Comparison of ENCODE assay signal across 1 cellular context in the genomic region with DNA sequence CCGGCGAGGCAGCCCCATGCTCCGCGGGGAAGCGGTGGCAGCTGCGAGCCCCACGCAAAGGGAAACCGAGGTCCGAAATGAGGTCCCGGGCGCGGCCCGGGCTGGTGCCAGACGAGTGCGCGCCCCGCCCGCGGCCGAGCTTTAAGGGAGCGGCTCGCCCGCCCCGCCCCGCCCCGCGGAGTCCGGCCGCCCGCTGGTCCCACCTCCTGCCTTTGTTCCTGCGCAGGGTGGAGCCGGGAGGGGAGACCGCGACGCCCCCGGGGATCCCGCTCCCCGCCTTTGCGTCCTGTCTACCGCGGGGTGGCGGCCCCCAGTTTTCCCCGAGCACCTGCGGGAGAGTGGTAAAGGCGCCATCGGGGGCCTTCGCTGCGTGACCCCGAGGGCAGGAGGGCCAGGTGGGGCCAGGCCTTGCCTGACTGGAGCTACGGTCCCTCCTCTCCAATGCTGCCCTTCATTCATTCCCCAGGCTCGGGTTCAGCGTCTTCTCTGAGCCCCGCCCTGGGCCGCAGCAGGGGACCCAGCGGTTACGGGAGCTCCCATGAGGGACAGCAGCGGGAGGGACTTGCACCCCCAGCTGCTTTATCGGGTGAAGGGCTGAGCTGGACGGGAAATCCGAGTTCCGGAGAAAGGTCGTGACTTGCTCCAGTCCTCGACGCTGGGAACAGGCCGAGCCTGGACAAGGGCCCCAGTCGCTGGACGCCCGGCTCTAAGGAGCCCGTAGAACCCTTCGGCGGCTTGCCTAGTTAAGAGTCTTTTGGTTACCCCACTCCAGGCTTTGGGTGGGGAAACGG.
TF ChIP-seq lines count a peak whose summit lies in the region.

HES2 (minus strand) TSS at position 117 of the 791 bp plus-strand sequence; CDS start at position 18, 99 bp downstream.

TF ChIP-seq in K562, 482 proteins besides CTCF, POLR2A, EP300 and RAD21 (continued from another document and continues in another):
- TF ChIP-seq, protein P1, sequence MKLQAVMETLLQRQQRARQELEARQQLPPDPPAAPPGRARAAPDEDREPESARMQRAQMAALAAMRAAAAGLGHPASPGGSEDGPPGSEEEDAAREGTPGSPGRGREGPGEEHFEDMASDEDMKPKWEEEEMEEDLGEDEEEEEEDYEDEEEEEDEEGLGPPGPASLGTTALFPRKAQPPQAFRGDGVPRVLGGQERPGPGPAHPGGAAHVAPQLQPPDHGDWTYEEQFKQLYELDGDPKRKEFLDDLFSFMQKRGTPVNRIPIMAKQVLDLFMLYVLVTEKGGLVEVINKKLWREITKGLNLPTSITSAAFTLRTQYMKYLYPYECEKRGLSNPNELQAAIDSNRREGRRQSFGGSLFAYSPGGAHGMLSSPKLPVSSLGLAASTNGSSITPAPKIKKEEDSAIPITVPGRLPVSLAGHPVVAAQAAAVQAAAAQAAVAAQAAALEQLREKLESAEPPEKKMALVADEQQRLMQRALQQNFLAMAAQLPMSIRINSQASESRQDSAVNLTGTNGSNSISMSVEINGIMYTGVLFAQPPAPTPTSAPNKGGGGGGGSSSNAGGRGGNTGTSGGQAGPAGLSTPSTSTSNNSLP (IDR thresholded peaks at IDR 0.05; ENCODE audit: borderline replicate concordance, low read depth, low read length) = no peak
- TF ChIP-seq HMGN3 (IDR thresholded peaks at IDR 0.05; ENCODE audit: borderline replicate concordance, extremely low read depth, insufficient read length, low read depth, low read length) = peak; percentile 11
- no peak for TF ChIP-seq MAFG (tag; conservative IDR thresholded peaks at IDR 0.05)
- TF ChIP-seq ZNF75A (CRISPR knock-in tag; IDR thresholded peaks at IDR 0.05) = no peak
- TF ChIP-seq, protein P2, sequence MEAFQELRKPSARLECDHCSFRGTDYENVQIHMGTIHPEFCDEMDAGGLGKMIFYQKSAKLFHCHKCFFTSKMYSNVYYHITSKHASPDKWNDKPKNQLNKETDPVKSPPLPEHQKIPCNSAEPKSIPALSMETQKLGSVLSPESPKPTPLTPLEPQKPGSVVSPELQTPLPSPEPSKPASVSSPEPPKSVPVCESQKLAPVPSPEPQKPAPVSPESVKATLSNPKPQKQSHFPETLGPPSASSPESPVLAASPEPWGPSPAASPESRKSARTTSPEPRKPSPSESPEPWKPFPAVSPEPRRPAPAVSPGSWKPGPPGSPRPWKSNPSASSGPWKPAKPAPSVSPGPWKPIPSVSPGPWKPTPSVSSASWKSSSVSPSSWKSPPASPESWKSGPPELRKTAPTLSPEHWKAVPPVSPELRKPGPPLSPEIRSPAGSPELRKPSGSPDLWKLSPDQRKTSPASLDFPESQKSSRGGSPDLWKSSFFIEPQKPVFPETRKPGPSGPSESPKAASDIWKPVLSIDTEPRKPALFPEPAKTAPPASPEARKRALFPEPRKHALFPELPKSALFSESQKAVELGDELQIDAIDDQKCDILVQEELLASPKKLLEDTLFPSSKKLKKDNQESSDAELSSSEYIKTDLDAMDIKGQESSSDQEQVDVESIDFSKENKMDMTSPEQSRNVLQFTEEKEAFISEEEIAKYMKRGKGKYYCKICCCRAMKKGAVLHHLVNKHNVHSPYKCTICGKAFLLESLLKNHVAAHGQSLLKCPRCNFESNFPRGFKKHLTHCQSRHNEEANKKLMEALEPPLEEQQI (IDR thresholded peaks at IDR 0.05) = no peak
- no peak for TF ChIP-seq ZNF561 (CRISPR knock-in tag; conservative IDR thresholded peaks at IDR 0.05)
- 0 out of 2 replicates have a peak, but pooled peaks have one; percentile 56 for TF ChIP-seq NR1H2 (CRISPR knock-in tag; IDR thresholded peaks at IDR 0.05)
- TF ChIP-seq SNIP1 (IDR thresholded peaks at IDR 0.05; ENCODE audit: low read depth) = no peak
- 0 out of 2 replicates have a peak, but pooled peaks have one; percentile 12 for TF ChIP-seq ZBTB33 (CRISPR knock-in tag; IDR thresholded peaks at IDR 0.05)
- peak; percentile 27 for TF ChIP-seq RBBP5 (IDR thresholded peaks at IDR 0.05; ENCODE audit: borderline replicate concordance, insufficient read depth, low read length, poor library complexity, severe bottlenecking)
- no peak for TF ChIP-seq CAMTA2 (CRISPR knock-in tag; conservative IDR thresholded peaks at IDR 0.05)
- TF ChIP-seq GABPB2 (CRISPR knock-in tag; conservative IDR thresholded peaks at IDR 0.05) = no peak
- TF ChIP-seq HDGF (IDR thresholded peaks at IDR 0.05) = no peak
- TF ChIP-seq HEY1 (CRISPR knock-in tag; IDR thresholded peaks at IDR 0.05; ENCODE audit: borderline replicate concordance) = no peak
- TF ChIP-seq HLTF (IDR thresholded peaks at IDR 0.05) = no peak
- TF ChIP-seq, protein P3, sequence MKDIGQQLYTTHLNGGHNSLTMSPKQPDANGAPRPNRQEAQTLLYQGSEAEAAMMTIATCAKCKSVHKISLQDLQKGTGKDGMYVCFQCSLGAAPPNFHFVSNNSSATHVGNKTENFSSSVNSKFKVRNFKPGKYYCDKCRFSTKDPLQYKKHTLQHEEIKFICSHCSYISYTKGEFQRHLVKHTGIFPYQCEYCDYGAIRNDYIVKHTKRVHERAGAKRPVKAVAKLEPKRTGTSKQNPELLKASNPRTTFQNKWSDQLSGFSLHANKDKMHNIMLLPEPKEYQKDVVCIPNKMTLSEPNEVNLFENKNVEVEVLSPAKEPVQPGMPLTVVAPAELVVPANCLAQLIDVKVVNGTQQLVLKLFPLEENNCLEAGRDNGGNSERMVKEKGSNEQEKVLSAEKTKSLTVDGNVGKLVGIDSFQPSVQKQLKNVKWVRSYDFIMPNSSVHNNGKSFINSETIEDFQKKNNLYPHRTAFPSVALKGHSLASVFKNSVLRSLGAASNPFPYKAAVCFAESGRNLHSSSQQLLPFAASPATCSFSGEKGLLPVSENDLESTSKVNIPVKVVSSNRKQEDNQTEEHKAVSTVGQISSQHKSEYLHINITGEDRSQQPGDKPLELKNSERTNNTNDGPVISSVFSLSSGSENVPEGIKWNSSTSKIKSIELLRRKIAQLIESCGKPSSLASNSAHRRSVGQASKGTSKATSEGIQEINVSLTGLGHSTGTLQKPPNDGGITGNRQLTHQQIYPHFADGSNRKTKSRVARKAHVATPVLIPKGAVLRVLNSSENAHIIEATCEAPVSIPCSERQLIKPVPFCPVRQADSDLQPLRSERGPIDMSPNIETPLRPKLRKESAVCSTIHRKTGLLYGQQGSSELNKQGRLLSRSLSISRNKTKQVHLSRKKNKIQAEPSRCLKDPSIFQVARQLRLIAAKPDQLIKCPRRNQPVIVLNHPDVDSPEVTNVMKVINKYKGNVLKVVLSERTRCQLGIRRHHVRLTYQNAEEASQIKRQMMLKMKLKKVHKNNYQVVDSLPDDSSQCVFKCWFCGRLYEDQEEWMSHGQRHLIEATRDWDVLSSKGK (CRISPR knock-in tag; IDR thresholded peaks at IDR 0.05) = no peak
- no peak for TF ChIP-seq SUPT5H (IDR thresholded peaks at IDR 0.05)
- no peak for TF ChIP-seq ZBTB8A (IDR thresholded peaks at IDR 0.05; ENCODE audit: partially characterized antibody)
- TF ChIP-seq XRCC5 (IDR thresholded peaks at IDR 0.05; ENCODE audit: low read depth, low read length) = no peak
- no peak for TF ChIP-seq ZNF121 (CRISPR knock-in tag; conservative IDR thresholded peaks at IDR 0.05)
- TF ChIP-seq ZNF354B (CRISPR knock-in tag; IDR thresholded peaks at IDR 0.05) = no peak
- no peak for TF ChIP-seq EGR1 (conservative IDR thresholded peaks at IDR 0.05)
- TF ChIP-seq WHSC1 (IDR thresholded peaks at IDR 0.05; ENCODE audit: low read length) = no peak
- TF ChIP-seq NRF1 (conservative IDR thresholded peaks at IDR 0.05 in 1 of 2, IDR thresholded peaks at IDR 0.05 in 1 of 2) = peak; percentile 78
- TF ChIP-seq TEAD2 (tag; IDR thresholded peaks at IDR 0.05) = no peak
- no peak for TF ChIP-seq CBFA2T2 (conservative IDR thresholded peaks at IDR 0.05)
- TF ChIP-seq TAL1 (IDR thresholded peaks at IDR 0.05) = no peak
- TF ChIP-seq FOXM1 (IDR thresholded peaks at IDR 0.05; ENCODE audit: low read depth) = no peak
- TF ChIP-seq FOXM1 (CRISPR knock-in tag; IDR thresholded peaks at IDR 0.05; ENCODE audit: low read depth) = peak; percentile 29; the same call in 1 of the 2 replicates
- no peak for TF ChIP-seq ZNF77 (CRISPR knock-in tag; IDR thresholded peaks at IDR 0.05)
- TF ChIP-seq, protein P4, sequence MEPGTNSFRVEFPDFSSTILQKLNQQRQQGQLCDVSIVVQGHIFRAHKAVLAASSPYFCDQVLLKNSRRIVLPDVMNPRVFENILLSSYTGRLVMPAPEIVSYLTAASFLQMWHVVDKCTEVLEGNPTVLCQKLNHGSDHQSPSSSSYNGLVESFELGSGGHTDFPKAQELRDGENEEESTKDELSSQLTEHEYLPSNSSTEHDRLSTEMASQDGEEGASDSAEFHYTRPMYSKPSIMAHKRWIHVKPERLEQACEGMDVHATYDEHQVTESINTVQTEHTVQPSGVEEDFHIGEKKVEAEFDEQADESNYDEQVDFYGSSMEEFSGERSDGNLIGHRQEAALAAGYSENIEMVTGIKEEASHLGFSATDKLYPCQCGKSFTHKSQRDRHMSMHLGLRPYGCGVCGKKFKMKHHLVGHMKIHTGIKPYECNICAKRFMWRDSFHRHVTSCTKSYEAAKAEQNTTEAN (CRISPR knock-in tag; IDR thresholded peaks at IDR 0.05) = no peak
- no peak for TF ChIP-seq ZNF146 (CRISPR knock-in tag; IDR thresholded peaks at IDR 0.05; ENCODE audit: unreplicated experiment)
- TF ChIP-seq HMG20B (CRISPR knock-in tag; IDR thresholded peaks at IDR 0.05) = no peak
- TF ChIP-seq RBM17 (IDR thresholded peaks at IDR 0.05; ENCODE audit: borderline replicate concordance, low read depth, low read length) = no peak
- TF ChIP-seq EHMT2 (IDR thresholded peaks at IDR 0.05) = no peak
- no peak for TF ChIP-seq ATF7 (IDR thresholded peaks at IDR 0.05)
- 0 out of 2 replicates have a peak, but pooled peaks have one; percentile 29 for TF ChIP-seq MTA3 (IDR thresholded peaks at IDR 0.05; ENCODE audit: borderline replicate concordance)
- TF ChIP-seq FOS (IDR thresholded peaks at IDR 0.05; ENCODE audit: extremely low read depth, insufficient read length) = no peak
- TF ChIP-seq ZNF445 (CRISPR knock-in tag; IDR thresholded peaks at IDR 0.05; ENCODE audit: low read depth) = no peak
- no peak for TF ChIP-seq ZNF324 (CRISPR knock-in tag; IDR thresholded peaks at IDR 0.05)
- no peak for TF ChIP-seq ZNF263 (CRISPR knock-in tag; IDR thresholded peaks at IDR 0.05; ENCODE audit: borderline replicate concordance)
- no peak for TF ChIP-seq ZZZ3 (IDR thresholded peaks at IDR 0.05)
- no peak for TF ChIP-seq BCLAF1 (IDR thresholded peaks at IDR 0.05; ENCODE audit: borderline replicate concordance in 1 of 2, control insufficient read depth in 1 of 2, low read depth in 2 of 2, low read length in 1 of 2)
- TF ChIP-seq DIDO1 (tag; IDR thresholded peaks at IDR 0.05; ENCODE audit: low read depth) = no peak
- no peak for TF ChIP-seq ZFP36 (IDR thresholded peaks at IDR 0.05; ENCODE audit: low read depth, low read length, partially characterized antibody)
- no peak for TF ChIP-seq SPI1 (IDR thresholded peaks at IDR 0.05; ENCODE audit: borderline replicate concordance, low read depth, low read length)
- TF ChIP-seq, protein P5, sequence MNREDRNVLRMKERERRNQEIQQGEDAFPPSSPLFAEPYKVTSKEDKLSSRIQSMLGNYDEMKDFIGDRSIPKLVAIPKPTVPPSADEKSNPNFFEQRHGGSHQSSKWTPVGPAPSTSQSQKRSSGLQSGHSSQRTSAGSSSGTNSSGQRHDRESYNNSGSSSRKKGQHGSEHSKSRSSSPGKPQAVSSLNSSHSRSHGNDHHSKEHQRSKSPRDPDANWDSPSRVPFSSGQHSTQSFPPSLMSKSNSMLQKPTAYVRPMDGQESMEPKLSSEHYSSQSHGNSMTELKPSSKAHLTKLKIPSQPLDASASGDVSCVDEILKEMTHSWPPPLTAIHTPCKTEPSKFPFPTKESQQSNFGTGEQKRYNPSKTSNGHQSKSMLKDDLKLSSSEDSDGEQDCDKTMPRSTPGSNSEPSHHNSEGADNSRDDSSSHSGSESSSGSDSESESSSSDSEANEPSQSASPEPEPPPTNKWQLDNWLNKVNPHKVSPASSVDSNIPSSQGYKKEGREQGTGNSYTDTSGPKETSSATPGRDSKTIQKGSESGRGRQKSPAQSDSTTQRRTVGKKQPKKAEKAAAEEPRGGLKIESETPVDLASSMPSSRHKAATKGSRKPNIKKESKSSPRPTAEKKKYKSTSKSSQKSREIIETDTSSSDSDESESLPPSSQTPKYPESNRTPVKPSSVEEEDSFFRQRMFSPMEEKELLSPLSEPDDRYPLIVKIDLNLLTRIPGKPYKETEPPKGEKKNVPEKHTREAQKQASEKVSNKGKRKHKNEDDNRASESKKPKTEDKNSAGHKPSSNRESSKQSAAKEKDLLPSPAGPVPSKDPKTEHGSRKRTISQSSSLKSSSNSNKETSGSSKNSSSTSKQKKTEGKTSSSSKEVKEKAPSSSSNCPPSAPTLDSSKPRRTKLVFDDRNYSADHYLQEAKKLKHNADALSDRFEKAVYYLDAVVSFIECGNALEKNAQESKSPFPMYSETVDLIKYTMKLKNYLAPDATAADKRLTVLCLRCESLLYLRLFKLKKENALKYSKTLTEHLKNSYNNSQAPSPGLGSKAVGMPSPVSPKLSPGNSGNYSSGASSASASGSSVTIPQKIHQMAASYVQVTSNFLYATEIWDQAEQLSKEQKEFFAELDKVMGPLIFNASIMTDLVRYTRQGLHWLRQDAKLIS (CRISPR knock-in tag; IDR thresholded peaks at IDR 0.05) = no peak
- TF ChIP-seq ZNF668 (CRISPR knock-in tag; IDR thresholded peaks at IDR 0.05) = no peak
